Comparison of ENCODE assay signal across 8 cellular contexts in genomic region chr20:33653218-33653899, GRCh38. TPM values are rescaled to one million over a fixed set of nuclear protein-coding genes. Genes with fewer than 3 reads are reported as not detected.
DNase-seq lines count a peak whose midpoint lies in the region; ATAC-seq and TF ChIP-seq lines count a peak whose summit lies in the region.

No MANE protein-coding gene starts in this region.

- no peak overlapping the region for H3K4me3 Mint-ChIP-seq in activated T-cell treated with anti-CD3 and anti-CD28 coated beads, Interleukin-2, amount 50 U/mL, for 24 hours
- peak overlapping the region; percentile 68 for H3K4me3 Mint-ChIP-seq in neural crest cell

- peak; percentile 62 for DNase-seq in COR-L47 (lab: John Stamatoyannopoulos, UW)
- DNase-seq in HFF-Myc (ENCODE audit: extremely low read depth, low read depth), result no peak
- DNase-seq in NCI-H526 (lab: John Stamatoyannopoulos, UW), result peak; percentile 71 to 86
- DNase-seq in activated T-cell treated with anti-CD3 and anti-CD28 coated beads, Interleukin-2, amount 50 U/mL, for 24 hours, result peak; percentile 59
- DNase-seq in fibroblast of the conjunctiva (ENCODE audit: low read depth), result peak; percentile 49
- DNase-seq in neural crest cell (ENCODE audit: low read depth, low spot score), result peak; percentile 79
- no peak for DNase-seq in activated effector memory CD4-positive, alpha-beta T cell treated with anti-CD3 and anti-CD28 coated beads, Interleukin-2, amount 50 U/mL, for 16 hours

- H3K36me3 Mint-ChIP-seq in activated T-cell treated with anti-CD3 and anti-CD28 coated beads, Interleukin-2, amount 50 U/mL, for 24 hours (ENCODE audit: low read depth), result peaks cover 1% of the 10 kb centered on the region
- H3K36me3 Mint-ChIP-seq in neural crest cell (ENCODE audit: low read depth), result no peaks in the 10 kb centered on the region

- no peaks in the 10 kb centered on the region for H3K9me3 Mint-ChIP-seq in activated T-cell treated with anti-CD3 and anti-CD28 coated beads, Interleukin-2, amount 50 U/mL, for 24 hours
- no peaks in the 10 kb centered on the region for H3K9me3 Mint-ChIP-seq in neural crest cell

- H3K4me1 Mint-ChIP-seq in activated T-cell treated with anti-CD3 and anti-CD28 coated beads, Interleukin-2, amount 50 U/mL, for 24 hours (ENCODE audit: low read depth), result peaks cover 53% of the 10 kb centered on the region
- peaks cover 29% of the 10 kb centered on the region for H3K4me1 Mint-ChIP-seq in neural crest cell

- no peak for ATAC-seq in HG03175 (IDR thresholded peaks at IDR 0.05; ENCODE audit: unreplicated experiment)

- no peaks in the 10 kb centered on the region for H3K27me3 Mint-ChIP-seq in activated T-cell treated with anti-CD3 and anti-CD28 coated beads, Interleukin-2, amount 50 U/mL, for 24 hours
- H3K27me3 Mint-ChIP-seq in neural crest cell (ENCODE audit: low read depth), result peaks cover 3% of the 10 kb centered on the region

- H3K4me3 ChIP-seq in HFF-Myc (replicated peaks; ENCODE audit: low read depth, low read length), result no peak overlapping the region

- TF ChIP-seq CTCF in HFF-Myc (IDR thresholded peaks at IDR 0.05; ENCODE audit: low read depth, low read length, missing control alignments) (peak; percentile 92), neural crest cell (conservative IDR thresholded peaks at IDR 0.05) (peak; percentile 89)

- peak overlapping the region; percentile 88 for H3K27ac Mint-ChIP-seq in activated T-cell treated with anti-CD3 and anti-CD28 coated beads, Interleukin-2, amount 50 U/mL, for 24 hours
- H3K27ac Mint-ChIP-seq in neural crest cell (ENCODE audit: unreplicated experiment), result no peak overlapping the region

RNA-seq across cellular contexts. Expression of gene C20orf144, which starts 8.8 kb away (rescaled TPM):
- total RNA-seq in neural crest cell, result 0.44 and 0.82 TPM in 2 replicates

RNA-seq across cellular contexts. Expression of gene ACTL10, which starts 13.4 kb away (rescaled TPM):
- 0.75 TPM in 2 replicates for total RNA-seq in neural crest cell

RNA-seq across cellular contexts. Expression of gene NECAB3, which starts 20.9 kb away (rescaled TPM):
- 56.0 and 63.3 TPM in 2 replicates for total RNA-seq in neural crest cell

RNA-seq across cellular contexts. Expression of gene E2F1, which starts 32.8 kb away (rescaled TPM):
- 84.8 and 94.9 TPM in 2 replicates for total RNA-seq in neural crest cell

Comparison
In these comparisons a context has a peak if more than half of its experiments do, and no peak if none do; other contexts are left out.
1. DNase-seq: peak in COR-L47 (single experiment), NCI-H526 (2 of 2), activated T-cell treated with anti-CD3 and anti-CD28 coated beads, Interleukin-2, amount 50 U/mL, for 24 hours (single experiment), fibroblast of the conjunctiva (single experiment) and neural crest cell (single experiment); none in HFF-Myc (single experiment) and activated effector memory CD4-positive, alpha-beta T cell treated with anti-CD3 and anti-CD28 coated beads, Interleukin-2, amount 50 U/mL, for 16 hours (single experiment).